Comparison of ENCODE assay signal across 26 cellular contexts in genomic region chr1:149932474-149932873, GRCh38.
"Had no signal": no experiment of that assay in that cellular context is flagged by ENCODE, and none has a peak within 500 bp of the region (broad histone marks: within the 10 kb centered on the region; RNA-seq: fewer than 3 reads in every experiment).

No MANE protein-coding gene starts in this region.

- H3K27me3 ChIP-seq: gastroesophageal sphincter, heart right ventricle, tibial nerve, upper lobe of right lung, uterus had no signal

- H3K27me3 Mint-ChIP-seq: dendritic cell treated with granulocyte-macrophage colony-stimulating factor and Interleukin-4, amounts not matched to agents 40 ng/mL and 50 ng/mL, for 4 days; stimulated activated naive CD8-positive, alpha-beta T cell treated with anti-CD3 and anti-CD28 coated beads, Interleukin-15, Interleukin-2, amounts not matched to agents 100 ng/mL and 50 ng/mL, for 24 hours had no signal

- H3K27ac ChIP-seq: heart right ventricle, parathyroid adenoma, thoracic aorta, tibial nerve, upper lobe of right lung, uterus had no signal

- H3K4me3 Mint-ChIP-seq: dendritic cell treated with granulocyte-macrophage colony-stimulating factor and Interleukin-4, amounts not matched to agents 40 ng/mL and 50 ng/mL, for 4 days; endodermal cell; memory B cell; stimulated activated naive CD8-positive, alpha-beta T cell treated with anti-CD3 and anti-CD28 coated beads, Interleukin-15, Interleukin-2, amounts not matched to agents 100 ng/mL and 50 ng/mL, for 24 hours had no signal

- H3K27ac Mint-ChIP-seq: endodermal cell; memory B cell; progenitor cell of endocrine pancreas; stimulated activated naive CD8-positive, alpha-beta T cell treated with anti-CD3 and anti-CD28 coated beads, Interleukin-15, Interleukin-2, amounts not matched to agents 100 ng/mL and 50 ng/mL, for 24 hours had no signal

- H3K9me3 ChIP-seq: gastroesophageal sphincter, heart right ventricle, thoracic aorta, tibial nerve, upper lobe of right lung, uterus had no signal

- ATAC-seq: esophagus mucosa; gastroesophageal sphincter; heart right ventricle; naive thymus-derived CD4-positive, alpha-beta T cell; sciatic nerve; upper lobe of right lung had no signal

- H3K36me3 ChIP-seq: upper lobe of right lung, uterus had no signal

- H3K4me3 ChIP-seq: gastroesophageal sphincter, heart right ventricle, lung, smooth muscle cell, thoracic aorta, tibial nerve, upper lobe of right lung, uterus had no signal

- H3K9me3 Mint-ChIP-seq: dendritic cell treated with granulocyte-macrophage colony-stimulating factor and Interleukin-4, amounts not matched to agents 40 ng/mL and 50 ng/mL, for 4 days; endodermal cell; memory B cell; naive thymus-derived CD4-positive, alpha-beta T cell; stimulated activated naive CD8-positive, alpha-beta T cell treated with anti-CD3 and anti-CD28 coated beads, Interleukin-15, Interleukin-2, amounts not matched to agents 100 ng/mL and 50 ng/mL, for 24 hours had no signal

- DNase-seq: central memory CD4-positive, alpha-beta T cell; effector CD8-positive, alpha-beta T cell; endodermal cell; foreskin fibroblast; glutamatergic neuron; heart right ventricle; hippocampal formation; naive thymus-derived CD4-positive, alpha-beta T cell; stimulated activated CD4-positive, alpha-beta T cell treated with anti-CD3 and anti-CD28 coated beads, Interleukin-12 subunit alpha, Interleukin-12 subunit beta, amount 100 ng/mL, for 4 hours; stimulated activated CD4-positive, alpha-beta T cell treated with anti-CD3 and anti-CD28 coated beads, Interleukin-1b, Interleukin-23, amount 100 ng/mL, for 48 hours; stimulated activated CD4-positive, alpha-beta T cell treated with anti-CD3 and anti-CD28 coated beads, Interleukin-4, amount 100 ng/mL, for 1 hour; stimulated activated CD8-positive, alpha-beta memory T cell treated with anti-CD3 and anti-CD28 coated beads, Interleukin-4, amount 100 ng/mL, for 48 hours; upper lobe of right lung; uterus had no signal
